1 cellular context compared by ENCODE assay signal in the genomic region with DNA sequence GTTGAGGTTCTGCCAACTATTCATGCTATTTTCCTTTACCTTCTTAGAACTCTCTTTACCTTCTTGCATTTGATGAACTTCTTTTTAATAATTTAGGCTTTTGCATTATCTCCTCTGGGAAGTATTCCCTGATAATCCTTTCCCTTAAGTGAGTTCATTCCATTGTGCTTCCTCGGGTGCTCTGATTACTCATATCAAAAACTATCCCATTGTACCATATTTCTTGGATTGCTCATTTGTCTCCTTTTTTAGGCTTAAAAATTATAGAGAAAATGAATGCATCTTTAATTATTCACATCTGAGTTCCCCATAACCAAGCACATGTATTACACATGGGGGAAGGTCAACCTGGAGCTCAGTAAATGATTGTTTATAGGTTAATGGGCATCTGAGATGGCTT.
TF ChIP-seq lines count a peak whose summit lies in the region.

No MANE protein-coding gene starts in this region.

TF ChIP-seq in SK-N-SH treated with all-trans-retinoic acid at 6 μM for 48 hours, 23 proteins besides CTCF, POLR2A, EP300 and RAD21 (continued from another document):
- TF ChIP-seq ARNTL (CRISPR knock-in tag; IDR thresholded peaks at IDR 0.05; ENCODE audit: borderline replicate concordance, low read depth) (no peak), CSDC2 (CRISPR knock-in tag; IDR thresholded peaks at IDR 0.05) (no peak)
- TF ChIP-seq, protein P1, sequence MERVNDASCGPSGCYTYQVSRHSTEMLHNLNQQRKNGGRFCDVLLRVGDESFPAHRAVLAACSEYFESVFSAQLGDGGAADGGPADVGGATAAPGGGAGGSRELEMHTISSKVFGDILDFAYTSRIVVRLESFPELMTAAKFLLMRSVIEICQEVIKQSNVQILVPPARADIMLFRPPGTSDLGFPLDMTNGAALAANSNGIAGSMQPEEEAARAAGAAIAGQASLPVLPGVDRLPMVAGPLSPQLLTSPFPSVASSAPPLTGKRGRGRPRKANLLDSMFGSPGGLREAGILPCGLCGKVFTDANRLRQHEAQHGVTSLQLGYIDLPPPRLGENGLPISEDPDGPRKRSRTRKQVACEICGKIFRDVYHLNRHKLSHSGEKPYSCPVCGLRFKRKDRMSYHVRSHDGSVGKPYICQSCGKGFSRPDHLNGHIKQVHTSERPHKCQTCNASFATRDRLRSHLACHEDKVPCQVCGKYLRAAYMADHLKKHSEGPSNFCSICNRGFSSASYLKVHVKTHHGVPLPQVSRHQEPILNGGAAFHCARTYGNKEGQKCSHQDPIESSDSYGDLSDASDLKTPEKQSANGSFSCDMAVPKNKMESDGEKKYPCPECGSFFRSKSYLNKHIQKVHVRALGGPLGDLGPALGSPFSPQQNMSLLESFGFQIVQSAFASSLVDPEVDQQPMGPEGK (CRISPR knock-in tag; IDR thresholded peaks at IDR 0.05; ENCODE audit: borderline replicate concordance): no peak
